ENCODE assay signal across 13 cellular contexts in the genomic region with DNA sequence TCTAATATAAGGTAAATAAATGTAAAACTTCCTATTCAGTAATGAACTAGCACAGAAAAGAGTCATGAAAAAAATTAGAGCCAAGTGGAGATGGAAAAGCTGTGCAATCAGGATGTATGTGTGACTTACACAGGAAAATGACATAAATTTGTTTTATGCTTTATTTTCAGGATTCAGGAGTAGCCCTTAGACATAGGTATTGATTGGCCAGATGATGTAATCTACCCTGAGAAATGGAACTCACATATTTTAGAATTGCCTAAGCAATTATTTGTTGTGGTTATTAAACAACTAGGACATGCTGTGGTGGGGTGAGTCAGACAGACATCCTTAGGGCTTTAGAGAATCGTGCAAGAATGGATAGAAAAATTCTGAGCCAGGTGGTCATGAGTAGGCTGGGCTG.
DNase-seq lines count a peak whose midpoint lies in the region; ATAC-seq, FAIRE-seq and TF ChIP-seq lines count a peak whose summit lies in the region.
"Had no signal": no experiment of that assay in that cellular context is flagged by ENCODE, and none has a peak within 500 bp of the region (broad histone marks: within the 10 kb centered on the region; RNA-seq: fewer than 3 reads in every experiment).

No MANE protein-coding gene starts in this region.

- TF ChIP-seq CTCF in AG09309 (IDR thresholded peaks at IDR 0.05; ENCODE audit: control insufficient read depth, insufficient read depth, low read depth, low read length, missing control alignments): no peak
- TF ChIP-seq CTCF in GM12878 (IDR thresholded peaks at IDR 0.05 in 2 of 3, conservative IDR thresholded peaks at IDR 0.05 in 1 of 3; ENCODE audit: control insufficient read depth in 2 of 3, extremely low read depth in 1 of 3, insufficient read depth in 1 of 3, low read depth in 3 of 3, low read length in 3 of 3): no peak
- TF ChIP-seq CTCF in colonic mucosa (IDR thresholded peaks at IDR 0.05): no peak

- FAIRE-seq in GM12878 (lab: Jason Lieb, UNC): no peak

- RAD21 ChIA-PET in GM12878 (lab: Charles Lee; ENCODE audit: unreplicated experiment): interaction anchor here (1.1 kb wide), 1 partner anchor 18 kb away, joined by 3 read pairs; no protein-coding TSS in a partner anchor

- in situ Hi-C loops in GM12878 (cut with MboI): no loop called here

- CTCF ChIA-PET in GM12878 (lab: Yijun Ruan, JAX): no interaction called here

- no peak for TF ChIP-seq RAD21 in GM12878 (IDR thresholded peaks at IDR 0.05; ENCODE audit: insufficient read depth, low read depth, low read length)

- no peak overlapping the region for H2AFZ ChIP-seq in GM12878 (ENCODE audit: control insufficient read depth, low read depth, low read length)

- POLR2A ChIA-PET in GM12878 (lab: Charles Lee): no interaction called here

- BruUV-seq in GM12878 (replicated peaks; lab: Mats Ljungman, UMichigan): no TSS peak

- H3K27me3 ChIP-seq in GM12878 (replicated peaks in 1 of 2; ENCODE audit: control insufficient read depth in 2 of 2, insufficient read depth in 2 of 2, low read length in 1 of 2) (no peaks in the 10 kb centered on the region), colonic mucosa (no peaks in the 10 kb centered on the region)
- H3K27me3 ChIP-seq: testis had no signal

- H3K4me2 ChIP-seq in GM12878 (ENCODE audit: control insufficient read depth, insufficient read depth): no peak overlapping the region

- no peaks in the 10 kb centered on the region for H3K9me3 ChIP-seq in GM12878 (replicated peaks; ENCODE audit: control insufficient read depth, insufficient read depth, low read length)
- H3K9me3 ChIP-seq in colonic mucosa: no peaks in the 10 kb centered on the region
- H3K9me3 ChIP-seq: testis had no signal

- no peaks in the 10 kb centered on the region for H4K20me1 ChIP-seq in GM12878 (ENCODE audit: control insufficient read depth, insufficient read depth)

- H3K27ac ChIP-seq in GM12878 (ENCODE audit: control insufficient read depth, insufficient read depth): no peak overlapping the region
- no peak overlapping the region for H3K27ac ChIP-seq in colonic mucosa
- H3K27ac ChIP-seq: testis had no signal

- no peak for TF ChIP-seq EP300 in GM12878 (IDR thresholded peaks at IDR 0.05; ENCODE audit: borderline replicate concordance in 1 of 2, control insufficient read depth in 1 of 2, low read depth in 2 of 2, low read length in 2 of 2)

- intact Hi-C loops in GM12878 (cut with micrococcal nuclease; ENCODE audit: unreplicated experiment): no loop called here
- intact Hi-C loops in colonic mucosa (cut with DNase I): no loop called here

- TF ChIP-seq POLR2A in GM12878 (IDR thresholded peaks at IDR 0.05; ENCODE audit: low read depth, low read length): no peak

- H3K79me2 ChIP-seq in GM12878 (ENCODE audit: control insufficient read depth, insufficient read depth, low read length): no peaks in the 10 kb centered on the region

- peak; percentile 45 for DNase-seq in AG09309 (ENCODE audit: low read depth)
- peak; percentile 45 for DNase-seq in HS-5 (ENCODE audit: low read depth)
- DNase-seq in GM12878 (ENCODE audit: low read depth, low spot score): no peak
- DNase-seq in iris pigment epithelial cell (ENCODE audit: low read depth): peak; percentile 99
- no peak for DNase-seq in AML-193 (lab: John Stamatoyannopoulos, UW)
- no peak for DNase-seq in colonic mucosa
- DNase-seq: CD8-positive, alpha-beta memory T cell; hippocampal formation; naive thymus-derived CD4-positive, alpha-beta T cell; stimulated activated CD4-positive, alpha-beta T cell treated with anti-CD3 and anti-CD28 coated beads, Interleukin-4, amount 100 ng/mL, for 24 hours; testis had no signal

- H3K4me1 ChIP-seq in GM12878 (ENCODE audit: control insufficient read depth, insufficient read depth, low read length) (no peaks in the 10 kb centered on the region), colonic mucosa (no peaks in the 10 kb centered on the region)
- H3K4me1 ChIP-seq: testis had no signal

- H3K9ac ChIP-seq in GM12878 (ENCODE audit: control insufficient read depth, insufficient read depth, low read length): no peak overlapping the region
- no peak overlapping the region for H3K9ac ChIP-seq in colonic mucosa (ENCODE audit: low read depth in 2 of 2, low read length in 2 of 2)

- ATAC-seq in GM12878: peak; percentile 53
- no peak for ATAC-seq in GM21390 (IDR thresholded peaks at IDR 0.05; ENCODE audit: unreplicated experiment)
- no peak for ATAC-seq in HG02840 (IDR thresholded peaks at IDR 0.05; ENCODE audit: low FRiP score, unreplicated experiment)
- ATAC-seq: naive thymus-derived CD4-positive, alpha-beta T cell had no signal

- H3K36me3 ChIP-seq in GM12878 (ENCODE audit: control insufficient read depth in 2 of 2, insufficient read depth in 2 of 2, low read length in 1 of 2) (no peaks in the 10 kb centered on the region), colonic mucosa (no peaks in the 10 kb centered on the region)

- SMC1A ChIA-PET in GM12878 (lab: Charles Lee; ENCODE audit: uncharacterized antibody, unreplicated experiment): no interaction called here

- H3K4me3 ChIP-seq in AG09309 (ENCODE audit: control insufficient read depth, low read depth, low read length) (no peak overlapping the region), GM12878 (no peak overlapping the region), colonic mucosa (no peak overlapping the region)
- H3K4me3 ChIP-seq: testis had no signal

- WGBS in GM12878 (ENCODE audit: insufficient coverage, insufficient replicate concordance, low lambda C conversion rate, missing lambda C conversion rate): 0% methylated on average over 1 of the region's 1 CpG

TF ChIP-seq in GM12878, 131 proteins besides CTCF, POLR2A, EP300 and RAD21 (continues in another document):
- TF ChIP-seq SPI1 (IDR thresholded peaks at IDR 0.05; ENCODE audit: borderline replicate concordance, insufficient read depth, low read depth, low read length) (no peak), RFX5 (IDR thresholded peaks at IDR 0.05; ENCODE audit: low read depth, low read length) (no peak), SRF (IDR thresholded peaks at IDR 0.05; ENCODE audit: low read depth in 2 of 2, low read length in 2 of 2) (no peak)
- TF ChIP-seq, protein P1, sequence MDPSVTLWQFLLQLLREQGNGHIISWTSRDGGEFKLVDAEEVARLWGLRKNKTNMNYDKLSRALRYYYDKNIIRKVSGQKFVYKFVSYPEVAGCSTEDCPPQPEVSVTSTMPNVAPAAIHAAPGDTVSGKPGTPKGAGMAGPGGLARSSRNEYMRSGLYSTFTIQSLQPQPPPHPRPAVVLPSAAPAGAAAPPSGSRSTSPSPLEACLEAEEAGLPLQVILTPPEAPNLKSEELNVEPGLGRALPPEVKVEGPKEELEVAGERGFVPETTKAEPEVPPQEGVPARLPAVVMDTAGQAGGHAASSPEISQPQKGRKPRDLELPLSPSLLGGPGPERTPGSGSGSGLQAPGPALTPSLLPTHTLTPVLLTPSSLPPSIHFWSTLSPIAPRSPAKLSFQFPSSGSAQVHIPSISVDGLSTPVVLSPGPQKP (IDR thresholded peaks at IDR 0.05; ENCODE audit: low read depth, low read length): no peak
- TF ChIP-seq, protein P2, sequence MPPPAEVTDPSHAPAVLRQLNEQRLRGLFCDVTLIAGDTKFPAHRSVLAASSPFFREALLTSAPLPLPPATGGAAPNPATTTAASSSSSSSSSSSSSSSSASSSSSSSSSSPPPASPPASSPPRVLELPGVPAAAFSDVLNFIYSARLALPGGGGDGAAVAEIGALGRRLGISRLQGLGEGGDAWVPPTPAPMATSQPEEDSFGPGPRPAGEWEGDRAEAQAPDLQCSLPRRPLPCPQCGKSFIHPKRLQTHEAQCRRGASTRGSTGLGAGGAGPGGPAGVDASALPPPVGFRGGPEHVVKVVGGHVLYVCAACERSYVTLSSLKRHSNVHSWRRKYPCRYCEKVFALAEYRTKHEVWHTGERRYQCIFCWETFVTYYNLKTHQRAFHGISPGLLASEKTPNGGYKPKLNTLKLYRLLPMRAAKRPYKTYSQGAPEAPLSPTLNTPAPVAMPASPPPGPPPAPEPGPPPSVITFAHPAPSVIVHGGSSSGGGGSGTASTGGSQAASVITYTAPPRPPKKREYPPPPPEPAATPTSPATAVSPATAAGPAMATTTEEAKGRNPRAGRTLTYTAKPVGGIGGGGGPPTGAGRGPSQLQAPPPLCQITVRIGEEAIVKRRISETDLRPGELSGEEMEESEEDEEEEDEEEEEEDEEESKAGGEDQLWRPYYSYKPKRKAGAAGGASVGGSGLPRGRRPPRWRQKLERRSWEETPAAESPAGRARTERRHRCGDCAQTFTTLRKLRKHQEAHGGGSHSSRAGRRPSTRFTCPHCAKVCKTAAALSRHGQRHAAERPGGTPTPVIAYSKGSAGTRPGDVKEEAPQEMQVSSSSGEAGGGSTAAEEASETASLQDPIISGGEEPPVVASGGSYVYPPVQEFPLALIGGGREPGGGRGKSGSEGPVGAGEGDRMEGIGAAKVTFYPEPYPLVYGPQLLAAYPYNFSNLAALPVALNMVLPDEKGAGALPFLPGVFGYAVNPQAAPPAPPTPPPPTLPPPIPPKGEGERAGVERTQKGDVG (CRISPR knock-in tag; IDR thresholded peaks at IDR 0.05): no peak
- TF ChIP-seq, protein P3, sequence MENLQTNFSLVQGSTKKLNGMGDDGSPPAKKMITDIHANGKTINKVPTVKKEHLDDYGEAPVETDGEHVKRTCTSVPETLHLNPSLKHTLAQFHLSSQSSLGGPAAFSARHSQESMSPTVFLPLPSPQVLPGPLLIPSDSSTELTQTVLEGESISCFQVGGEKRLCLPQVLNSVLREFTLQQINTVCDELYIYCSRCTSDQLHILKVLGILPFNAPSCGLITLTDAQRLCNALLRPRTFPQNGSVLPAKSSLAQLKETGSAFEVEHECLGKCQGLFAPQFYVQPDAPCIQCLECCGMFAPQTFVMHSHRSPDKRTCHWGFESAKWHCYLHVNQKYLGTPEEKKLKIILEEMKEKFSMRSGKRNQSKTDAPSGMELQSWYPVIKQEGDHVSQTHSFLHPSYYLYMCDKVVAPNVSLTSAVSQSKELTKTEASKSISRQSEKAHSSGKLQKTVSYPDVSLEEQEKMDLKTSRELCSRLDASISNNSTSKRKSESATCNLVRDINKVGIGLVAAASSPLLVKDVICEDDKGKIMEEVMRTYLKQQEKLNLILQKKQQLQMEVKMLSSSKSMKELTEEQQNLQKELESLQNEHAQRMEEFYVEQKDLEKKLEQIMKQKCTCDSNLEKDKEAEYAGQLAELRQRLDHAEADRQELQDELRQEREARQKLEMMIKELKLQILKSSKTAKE (IDR thresholded peaks at IDR 0.05; ENCODE audit: low read depth, poor library complexity, severe bottlenecking): no peak
- TF ChIP-seq, protein P4, sequence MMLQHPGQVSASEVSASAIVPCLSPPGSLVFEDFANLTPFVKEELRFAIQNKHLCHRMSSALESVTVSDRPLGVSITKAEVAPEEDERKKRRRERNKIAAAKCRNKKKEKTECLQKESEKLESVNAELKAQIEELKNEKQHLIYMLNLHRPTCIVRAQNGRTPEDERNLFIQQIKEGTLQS (IDR thresholded peaks at IDR 0.05; ENCODE audit: borderline replicate concordance, extremely low read depth, low read depth, low read length): no peak

Comparison
In these comparisons a context has a peak if more than half of its experiments do, and no peak if none do; other contexts are left out.
1. DNase-seq: peak in AG09309 (single experiment), HS-5 (single experiment) and iris pigment epithelial cell (single experiment); none in GM12878 (single experiment), AML-193 (0 of 2) and colonic mucosa (single experiment).